ENCODE assay signal across 9 cellular contexts in the genomic region with DNA sequence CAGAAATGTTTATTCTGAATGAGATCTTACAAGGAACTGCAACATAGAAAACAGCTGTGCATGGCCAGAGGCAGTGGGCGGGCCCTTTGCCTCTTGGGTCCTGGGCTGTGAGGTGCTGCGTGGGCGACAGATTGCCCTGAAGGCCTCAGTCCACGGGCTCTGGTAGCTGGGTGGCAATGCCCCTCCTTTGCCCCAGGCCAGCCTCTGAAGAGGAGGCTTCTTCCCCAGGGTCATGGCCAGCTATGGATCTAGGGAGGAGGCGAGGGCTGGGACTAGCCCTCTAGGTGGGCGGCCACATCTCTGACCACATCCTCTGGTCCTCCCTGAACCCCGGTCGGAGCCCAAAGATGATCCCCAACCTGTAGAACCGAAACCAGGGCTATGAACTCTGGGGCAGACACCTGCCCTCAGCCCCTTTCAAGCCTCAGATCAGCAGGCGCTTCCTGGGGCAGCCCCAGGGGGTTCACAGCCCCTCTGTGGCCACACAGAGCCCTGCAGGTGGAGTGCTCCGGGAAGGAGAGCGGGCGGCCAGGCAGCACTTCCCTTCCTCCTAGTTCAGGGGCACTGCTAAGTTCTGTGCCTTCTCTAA. TPM values are rescaled to one million over a fixed set of nuclear protein-coding genes. Genes with fewer than 3 reads are reported as not detected.
DNase-seq lines count a peak whose midpoint lies in the region; ATAC-seq and TF ChIP-seq lines count a peak whose summit lies in the region.
"Had no signal": no experiment of that assay in that cellular context is flagged by ENCODE, and none has a peak within 500 bp of the region (broad histone marks: within the 10 kb centered on the region; RNA-seq: fewer than 3 reads in every experiment).

No MANE protein-coding gene starts in this region.

- peak; percentile 72 for DNase-seq in activated naive CD4-positive, alpha-beta T cell treated with anti-CD3 and anti-CD28 coated beads, Interleukin-2, amount 10 ng/mL, durations not matched to agents 7 days and 5 days
- DNase-seq in osteoblast (ENCODE audit: insufficient read length, low spot score, missing footprints) (peak; percentile 95), nephron progenitor cell (no peak), superior temporal gyrus (ENCODE audit: extremely low spot score) (no peak), NCI-H524 treated with DMSO at 0.1 percent for 48 hours (lab: John Stamatoyannopoulos, UW) (no peak)

- H4K20me1 ChIP-seq in osteoblast (ENCODE audit: insufficient read depth, low read length), result peaks cover 11% of the 10 kb centered on the region

- peak overlapping the region; percentile 88 for H3K27ac Mint-ChIP-seq in activated naive CD4-positive, alpha-beta T cell treated with anti-CD3 and anti-CD28 coated beads, Interleukin-2, amount 10 ng/mL, durations not matched to agents 7 days and 5 days
- H3K27ac Mint-ChIP-seq in nephron progenitor cell, result no peak overlapping the region

- H3K9me3 ChIP-seq in osteoblast (ENCODE audit: low read depth, low read length), result no peaks in the 10 kb centered on the region

- peak overlapping the region; percentile 36 for H3K27ac ChIP-seq in osteoblast (ENCODE audit: low read depth, low read length)

- TF ChIP-seq CTCF in GM12874 (IDR thresholded peaks at IDR 0.05; ENCODE audit: insufficient read depth, low read depth, low read length) (peak; percentile 38; the same call in 1 of the 2 replicates), osteoblast (IDR thresholded peaks at IDR 0.05; ENCODE audit: extremely low read depth, low read depth, low read length) (no peak), nephron progenitor cell (IDR thresholded peaks at IDR 0.05) (no peak)

- no peaks in the 10 kb centered on the region for H3K9me3 Mint-ChIP-seq in activated naive CD4-positive, alpha-beta T cell treated with anti-CD3 and anti-CD28 coated beads, Interleukin-2, amount 10 ng/mL, durations not matched to agents 7 days and 5 days
- no peaks in the 10 kb centered on the region for H3K9me3 Mint-ChIP-seq in nephron progenitor cell

- no peaks in the 10 kb centered on the region for H3K27me3 Mint-ChIP-seq in activated naive CD4-positive, alpha-beta T cell treated with anti-CD3 and anti-CD28 coated beads, Interleukin-2, amount 10 ng/mL, durations not matched to agents 7 days and 5 days
- H3K27me3 Mint-ChIP-seq in nephron progenitor cell (ENCODE audit: low read depth, poor library complexity), result no peaks in the 10 kb centered on the region

- no peaks in the 10 kb centered on the region for H3K27me3 ChIP-seq in osteoblast (ENCODE audit: insufficient read depth, low read length)

- H3K4me2 ChIP-seq in osteoblast (ENCODE audit: insufficient read depth, low read length), result no peak overlapping the region

- peaks cover 26% of the 10 kb centered on the region for H3K36me3 ChIP-seq in osteoblast (ENCODE audit: insufficient read depth, low read length)

- H3K4me3 ChIP-seq in osteoblast (ENCODE audit: insufficient read depth, low read length), result no peak overlapping the region

- peaks cover 90% of the 10 kb centered on the region for H3K4me1 Mint-ChIP-seq in activated naive CD4-positive, alpha-beta T cell treated with anti-CD3 and anti-CD28 coated beads, Interleukin-2, amount 10 ng/mL, durations not matched to agents 7 days and 5 days
- H3K4me1 Mint-ChIP-seq in nephron progenitor cell, result peaks cover 33% of the 10 kb centered on the region

- CTCF ChIA-PET in activated naive CD4-positive, alpha-beta T cell treated with anti-CD3 and anti-CD28 coated beads, Interleukin-2, amount 10 ng/mL, durations not matched to agents 7 days and 5 days (lab: Charles Lee), result interaction anchor here (6.3 to 16.4 kb wide), 3 partner anchors 11 to 36 kb away, joined by 47 to 592 read pairs (median 106); partner anchors contain the start of gene EHD1

- ATAC-seq in GM21367 (IDR thresholded peaks at IDR 0.05; ENCODE audit: unreplicated experiment) (peak; percentile 55), HG03520 (IDR thresholded peaks at IDR 0.05; ENCODE audit: unreplicated experiment) (peak; percentile 53)
- ATAC-seq: left colon had no signal

- H3K36me3 Mint-ChIP-seq in activated naive CD4-positive, alpha-beta T cell treated with anti-CD3 and anti-CD28 coated beads, Interleukin-2, amount 10 ng/mL, durations not matched to agents 7 days and 5 days, result peaks cover 39% of the 10 kb centered on the region
- H3K36me3 Mint-ChIP-seq in nephron progenitor cell (ENCODE audit: low read depth), result peaks cover 13% of the 10 kb centered on the region

- H2AFZ ChIP-seq in osteoblast (ENCODE audit: low read length), result no peak overlapping the region

- H3K4me1 ChIP-seq in osteoblast (ENCODE audit: insufficient read depth, low read length), result peaks cover 32% of the 10 kb centered on the region

- no peak overlapping the region for H3K4me3 Mint-ChIP-seq in activated naive CD4-positive, alpha-beta T cell treated with anti-CD3 and anti-CD28 coated beads, Interleukin-2, amount 10 ng/mL, durations not matched to agents 7 days and 5 days
- H3K4me3 Mint-ChIP-seq in nephron progenitor cell, result no peak overlapping the region

- H3K79me2 ChIP-seq in osteoblast (ENCODE audit: insufficient read depth, low read length), result peaks cover 33% of the 10 kb centered on the region

RNA-seq across cellular contexts. Expression of gene CDC42BPG, which starts 6.6 kb away (rescaled TPM):
- under 0.01 and 0.29 TPM in 2 replicates for total RNA-seq in osteoblast

RNA-seq across cellular contexts. Expression of gene EHD1, which starts 27.3 kb away (rescaled TPM):
- total RNA-seq in osteoblast, result 51.3 and 51.4 TPM in 2 replicates

RNA-seq across cellular contexts. Expression of gene MEN1, which starts 40.7 kb away (rescaled TPM):
- 12.3 and 13.3 TPM in 2 replicates for total RNA-seq in osteoblast

RNA-seq across cellular contexts. Expression of gene MAP4K2, which starts 48.1 kb away (rescaled TPM):
- total RNA-seq in osteoblast, result 6.2 and 9.8 TPM in 2 replicates

Comparison
In these comparisons a context has a peak if more than half of its experiments do, and no peak if none do; other contexts are left out.
1. DNase-seq: peak in activated naive CD4-positive, alpha-beta T cell treated with anti-CD3 and anti-CD28 coated beads, Interleukin-2, amount 10 ng/mL, durations not matched to agents 7 days and 5 days (single experiment) and osteoblast (single experiment); none in nephron progenitor cell (single experiment), superior temporal gyrus (single experiment) and NCI-H524 treated with DMSO at 0.1 percent for 48 hours (single experiment).